ENCODE assay signal across 8 cellular contexts in genomic region chr4:89024051-89024675, GRCh38. TPM values are rescaled to one million over a fixed set of nuclear protein-coding genes. Genes with fewer than 3 reads are reported as not detected.
DNase-seq lines count a peak whose midpoint lies in the region; ATAC-seq, FAIRE-seq and TF ChIP-seq lines count a peak whose summit lies in the region.

No MANE protein-coding gene starts in this region.

- peaks cover 0 to 12% of the 10 kb centered on the region in 2 experiments; a peak in 2 of 3 replicates for H3K36me3 ChIP-seq in HEK293 (ENCODE audit: control insufficient read depth in 2 of 2, insufficient read depth in 1 of 2, low read length in 2 of 2)
- H3K36me3 ChIP-seq in MG63 = no peaks in the 10 kb centered on the region
- H3K36me3 ChIP-seq in RWPE2 (ENCODE audit: low read depth) = no peaks in the 10 kb centered on the region
- no peaks in the 10 kb centered on the region for H3K36me3 ChIP-seq in GM12878 (ENCODE audit: control insufficient read depth in 2 of 2, insufficient read depth in 2 of 2, low read length in 1 of 2)

- peak; percentile 30 for DNase-seq in activated T-cell treated with anti-CD3 and anti-CD28 coated beads for 1 hour (ENCODE audit: low read depth)
- no peak for DNase-seq in activated T-cell treated with anti-CD3 and anti-CD28 coated beads, Interleukin-2, amount 50 U/mL, for 48 hours
- DNase-seq in MG63 = peak; percentile 6
- no peak for DNase-seq in RWPE2 (ENCODE audit: low spot score)
- DNase-seq in GM12878 (ENCODE audit: low read depth, low spot score) = peak; percentile 47
- peak; percentile 9 for DNase-seq in iPS DF 19.7 (ENCODE audit: low read depth, low spot score)
- peak; percentile 7 for DNase-seq in stimulated activated CD4-positive, alpha-beta T cell treated with anti-CD3 and anti-CD28 coated beads, Interleukin-12 subunit alpha, Interleukin-12 subunit beta, amount 100 ng/mL, for 4 hours

- no peak overlapping the region for H3K4me2 ChIP-seq in GM12878 (ENCODE audit: control insufficient read depth, insufficient read depth)

- CTCF ChIA-PET in HEK293 (lab: Yijun Ruan, JAX) = interaction anchor here (0.5 to 4.5 kb wide), 20 partner anchors 13 to 497 kb away, joined by 3 to 89 read pairs (median 4); no protein-coding TSS in a partner anchor
- CTCF ChIA-PET in GM12878 (lab: Yijun Ruan, JAX) = interaction anchor here (0.6 to 10.4 kb wide), 57 partner anchors 10 to 805 kb away, joined by 3 to 433 read pairs (median 5); partner anchors contain the start of genes FAM13A, PYURF and TIGD2

- WGBS in GM12878 (ENCODE audit: insufficient coverage, insufficient replicate concordance, low lambda C conversion rate, missing lambda C conversion rate) = 25% methylated on average over 4 of the region's 4 CpGs

- POLR2A ChIA-PET in HEK293 (lab: Yijun Ruan, JAX) = no interaction called here
- POLR2A ChIA-PET in GM12878 (lab: Charles Lee) = interaction anchor here (1.0 to 3.4 kb wide), 2 partner anchors 203 to 206 kb away, joined by 7 to 15 read pairs; no protein-coding TSS in a partner anchor

- TF ChIP-seq POLR2A in GM12878 (IDR thresholded peaks at IDR 0.05; ENCODE audit: low read depth, low read length) = no peak

- no peak for TF ChIP-seq EP300 in GM12878 (IDR thresholded peaks at IDR 0.05; ENCODE audit: borderline replicate concordance in 1 of 2, control insufficient read depth in 1 of 2, low read depth in 2 of 2, low read length in 2 of 2)

- peak; percentile 98 for FAIRE-seq in GM12878 (lab: Jason Lieb, UNC)

- intact Hi-C loops in GM12878 (cut with micrococcal nuclease; ENCODE audit: unreplicated experiment) = loop anchor here (1.0 to 5.0 kb wide), 5 partner anchors 87 to 807 kb away; partner anchors contain the start of gene TIGD2

- no peaks in the 10 kb centered on the region for H3K27me3 ChIP-seq in MG63
- H3K27me3 ChIP-seq in RWPE2 (ENCODE audit: insufficient read depth, poor library complexity, severe bottlenecking) = no peaks in the 10 kb centered on the region
- no peaks in the 10 kb centered on the region for H3K27me3 ChIP-seq in GM12878 (replicated peaks in 1 of 2; ENCODE audit: control insufficient read depth in 2 of 2, insufficient read depth in 2 of 2, low read length in 1 of 2)

- TF ChIP-seq CTCF in HEK293 (tag by site-specific recombination; IDR thresholded peaks at IDR 0.05) (0 out of 2 replicates have a peak, but pooled peaks have one; percentile 20), RWPE2 (IDR thresholded peaks at IDR 0.05; ENCODE audit: poor library complexity, severe bottlenecking) (peak; percentile 89), GM12878 (IDR thresholded peaks at IDR 0.05 in 2 of 3, conservative IDR thresholded peaks at IDR 0.05 in 1 of 3; ENCODE audit: control insufficient read depth in 2 of 3, extremely low read depth in 1 of 3, insufficient read depth in 1 of 3, low read depth in 3 of 3, low read length in 3 of 3) (peak; percentile 61 to 83 (median 62); a peak in 5 of 6 replicates)

- no peaks in the 10 kb centered on the region for H3K79me2 ChIP-seq in GM12878 (ENCODE audit: control insufficient read depth, insufficient read depth, low read length)

- SMC1A ChIA-PET in GM12878 (lab: Charles Lee; ENCODE audit: uncharacterized antibody, unreplicated experiment) = interaction anchor here (0.6 to 10.4 kb wide), 52 partner anchors 10 to 806 kb away, joined by 3 to 401 read pairs (median 5); partner anchors contain the start of genes FAM13A and PYURF

- ATAC-seq in RWPE2 (ENCODE audit: low read depth) (peak; percentile 96), GM12878 (peak; percentile 99)

- no peak overlapping the region for H3K9ac ChIP-seq in GM12878 (ENCODE audit: control insufficient read depth, insufficient read depth, low read length)

- H3K4me1 ChIP-seq in HEK293 (ENCODE audit: control insufficient read depth, insufficient read depth, low read length) (no peaks in the 10 kb centered on the region), RWPE2 (ENCODE audit: insufficient read depth, poor library complexity, severe bottlenecking) (no peaks in the 10 kb centered on the region), GM12878 (ENCODE audit: control insufficient read depth, insufficient read depth, low read length) (no peaks in the 10 kb centered on the region)

- no peaks in the 10 kb centered on the region for H4K20me1 ChIP-seq in GM12878 (ENCODE audit: control insufficient read depth, insufficient read depth)

- H3K9me3 ChIP-seq in HEK293 (ENCODE audit: control insufficient read depth, insufficient read depth, low read depth, low read length) = no peaks in the 10 kb centered on the region
- no peaks in the 10 kb centered on the region for H3K9me3 ChIP-seq in MG63
- H3K9me3 ChIP-seq in RWPE2 (ENCODE audit: severe bottlenecking) = no peaks in the 10 kb centered on the region
- H3K9me3 ChIP-seq in GM12878 (replicated peaks; ENCODE audit: control insufficient read depth, insufficient read depth, low read length) = no peaks in the 10 kb centered on the region

- no peak overlapping the region for H3K27ac ChIP-seq in HEK293 (ENCODE audit: extremely low read depth, low read depth, low read length)
- H3K27ac ChIP-seq in RWPE2 (ENCODE audit: poor library complexity, severe bottlenecking) = no peak overlapping the region
- H3K27ac ChIP-seq in GM12878 (ENCODE audit: control insufficient read depth, insufficient read depth) = no peak overlapping the region

- H3K4me3 ChIP-seq in HEK293 (ENCODE audit: low read depth, low read length) (no peak overlapping the region), MG63 (no peak overlapping the region), RWPE2 (ENCODE audit: severe bottlenecking) (no peak overlapping the region), GM12878 (no peak overlapping the region)

- H2AFZ ChIP-seq in GM12878 (ENCODE audit: control insufficient read depth, low read depth, low read length) = no peak overlapping the region

- in situ Hi-C loops in GM12878 (cut with MboI) = loop anchor here (5.0 kb wide), 2 partner anchors 207 to 497 kb away; no protein-coding TSS in a partner anchor

- TF ChIP-seq RAD21 in GM12878 (IDR thresholded peaks at IDR 0.05; ENCODE audit: insufficient read depth, low read depth, low read length) = peak; percentile 93

- no TSS peak for BruUV-seq in GM12878 (replicated peaks; lab: Mats Ljungman, UMichigan)

- RAD21 ChIA-PET in GM12878 (lab: Charles Lee; ENCODE audit: unreplicated experiment) = interaction anchor here (0.6 to 7.4 kb wide), 36 partner anchors 10 to 805 kb away, joined by 3 to 263 read pairs (median 6); partner anchors contain the start of genes FAM13A, HERC6, PYURF and TIGD2

TF ChIP-seq in HEK293, 187 proteins besides CTCF, POLR2A, EP300 and RAD21 (continues in another document):
- 0 out of 2 replicates have a peak, but pooled peaks have one; percentile 24 for TF ChIP-seq ZNF660 (tag by site-specific recombination; IDR thresholded peaks at IDR 0.05)
- no peak for TF ChIP-seq ZNF549 (tag by site-specific recombination; IDR thresholded peaks at IDR 0.05)
- TF ChIP-seq ZNF600 (tag by site-specific recombination; IDR thresholded peaks at IDR 0.05) = no peak

TF ChIP-seq in GM12878, 131 proteins besides CTCF, POLR2A, EP300 and RAD21 (continues in another document):
- TF ChIP-seq SMC3 (IDR thresholded peaks at IDR 0.05; ENCODE audit: borderline replicate concordance, low read length) = peak; percentile 98; the same call in 1 of the 2 replicates
- no peak for TF ChIP-seq ZNF207 (IDR thresholded peaks at IDR 0.05; ENCODE audit: borderline replicate concordance)
- TF ChIP-seq SMARCA5 (IDR thresholded peaks at IDR 0.05) = 0 out of 2 replicates have a peak, but pooled peaks have one; percentile 82

RNA-seq across cellular contexts. Expression of gene FAM13A, which starts 32.8 kb away (rescaled TPM):
- total RNA-seq in MG63 (2014; rRNA removed; shearing (Covaris generic); ENCODE audit: low replicate concordance) = 6.4 and 13.7 TPM in 2 replicates
- 84.2 and 89.6 TPM in 2 replicates for total RNA-seq in GM12878 (2013; cell fraction: nucleolus; rRNA removed)
- total RNA-seq in GM12878 (2014; rRNA removed) = 0.22 and 0.28 TPM in 2 replicates
- total RNA-seq in GM12878 (2014; rRNA removed; fragmentation: Illumina TruSeq; extraction: Trizol) = 0.27 and 0.32 TPM in 2 replicates
- total RNA-seq in GM12878 (2021) = 0.15 and 0.45 TPM in 2 replicates
- 1.0 TPM for polyA plus RNA-seq in GM12878 (2011; ENCODE audit: low read depth)
- polyA plus RNA-seq in GM12878 (2011; rRNA removed) = 1.8 and 2.8 TPM in 2 replicates
- polyA plus RNA-seq in GM12878 (2011; cell fraction: cytosol; rRNA removed) = 0.69 and 1.3 TPM in 2 replicates
- polyA plus RNA-seq in GM12878 (2011; cell fraction: nucleus; rRNA removed) = 2.2 and 4.9 TPM in 2 replicates
- 1.5 and 1.6 TPM in 2 replicates for polyA plus RNA-seq in GM12878 (2012)
- polyA plus RNA-seq in GM12878 (2014; fragmentation: Illumina TruSeq; extraction: Trizol) = 0.31 and 0.48 TPM in 2 replicates
- under 1 TPM; 0.09 to 0.27 TPM for polyA plus RNA-seq in GM12878 (2014; fragmentation: Nextera tagmentation; extraction: Ambion mirVana)
- 0.05 and 0.08 TPM in 2 replicates for polyA plus RNA-seq in GM12878 (2014; rRNA removed)
- polyA plus RNA-seq in GM12878 (2016; fragmentation: Nextera tagmentation; extraction: Ambion mirVana) = under 1 TPM in 1 of 2 experiments, not detected in 1; 0.19 TPM
- 2.6 and 4.4 TPM in 2 replicates for polyA minus RNA-seq in GM12878 (2011; rRNA and poly(A)+ RNA removed)
- 1.2 and 2.0 TPM in 2 replicates for polyA minus RNA-seq in GM12878 (2011; cell fraction: cytosol; rRNA and poly(A)+ RNA removed)
- polyA minus RNA-seq in GM12878 (2011; cell fraction: nucleus; rRNA and poly(A)+ RNA removed) = 4.5 and 6.8 TPM in 2 replicates

Comparison
In these comparisons a context has a peak if more than half of its experiments do, and no peak if none do; other contexts are left out.
1. DNase-seq: peak in activated T-cell treated with anti-CD3 and anti-CD28 coated beads for 1 hour (single experiment), MG63 (single experiment), GM12878 (single experiment), iPS DF 19.7 (single experiment) and stimulated activated CD4-positive, alpha-beta T cell treated with anti-CD3 and anti-CD28 coated beads, Interleukin-12 subunit alpha, Interleukin-12 subunit beta, amount 100 ng/mL, for 4 hours (single experiment); none in activated T-cell treated with anti-CD3 and anti-CD28 coated beads, Interleukin-2, amount 50 U/mL, for 48 hours (0 of 2) and RWPE2 (single experiment).
2. CTCF ChIP-seq: peak in every context shown above with its lines; median percentile 89 in RWPE2; 62 in GM12878; 20 in HEK293.